8 cellular contexts compared by ENCODE assay signal in the genomic region with DNA sequence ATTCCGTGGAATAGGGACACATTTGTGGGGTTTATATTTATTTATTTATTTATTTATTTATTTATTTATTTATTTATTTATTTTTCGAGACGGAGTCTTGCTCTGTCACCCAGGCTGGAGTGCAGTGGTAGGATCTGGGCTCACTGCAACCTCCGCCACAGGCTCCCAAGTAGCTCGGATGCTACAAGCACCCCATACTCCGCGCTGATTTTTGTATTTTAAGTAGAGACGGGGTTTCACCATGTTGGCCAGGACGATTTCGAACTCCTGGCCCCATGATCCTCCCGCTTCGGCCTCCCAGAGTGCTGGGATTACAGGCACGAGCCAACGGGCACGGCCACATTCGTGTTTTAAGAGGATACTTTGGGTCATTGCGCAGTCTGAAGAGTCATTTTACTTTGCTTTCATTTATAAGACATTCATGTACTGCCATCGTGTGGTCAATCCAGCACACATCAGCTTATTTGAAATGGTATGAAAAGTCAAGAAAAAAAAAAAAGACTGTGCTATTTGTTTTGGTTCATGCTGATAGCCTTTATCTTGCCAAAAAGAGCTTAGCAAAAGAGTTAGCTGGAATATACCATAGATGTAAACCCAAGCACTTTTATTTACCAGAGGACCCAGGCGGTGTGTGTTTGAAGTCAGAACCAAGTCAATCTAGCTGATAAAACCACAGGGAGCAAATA.
A peak's percentile ranks its signal among the peaks of the same experiment; 100 is the strongest.
DNase-seq lines count a peak whose midpoint lies in the region; ATAC-seq, FAIRE-seq and TF ChIP-seq lines count a peak whose summit lies in the region.
"Not testable (repeated sequence)": the region's sequence is repeated elsewhere in the genome, so short reads cannot be mapped to it uniquely, and the experiment has no call there.

No MANE protein-coding gene starts in this region.

- H3K79me2 ChIP-seq in H1 (ENCODE audit: control insufficient read depth in 1 of 2, insufficient read depth in 2 of 2, low read length in 2 of 2); keratinocyte (ENCODE audit: control insufficient read depth, insufficient read depth, low read length): not testable (repeated sequence)

- not testable (repeated sequence) for H4K20me1 ChIP-seq in H1 (replicated peaks in 1 of 2; ENCODE audit: control insufficient read depth in 1 of 2, insufficient read depth in 2 of 2, low read length in 2 of 2); keratinocyte (ENCODE audit: control insufficient read depth, extremely low read depth, insufficient read depth, low read length)

- not testable (repeated sequence) for H3K4ac ChIP-seq in H1 (replicated peaks; ENCODE audit: insufficient read length, low read depth, low read length)

- not testable (repeated sequence) for H3K56ac ChIP-seq in H1 (replicated peaks; ENCODE audit: insufficient read length, low read depth, low read length)

- not testable (repeated sequence) for H4K5ac ChIP-seq in H1 (ENCODE audit: insufficient read length, low read depth, low read length)

- not testable (repeated sequence) for H3K4me1 ChIP-seq in H1 (replicated peaks in 1 of 4; ENCODE audit: control insufficient read depth in 3 of 4, insufficient read depth in 4 of 4, low read length in 3 of 4); keratinocyte (ENCODE audit: control insufficient read depth, extremely low read depth, insufficient read depth, low read length)

- CTCF ChIA-PET in CD4-positive, alpha-beta T cell (lab: Charles Lee): not testable (repeated sequence)
- CTCF ChIA-PET in H1 (lab: Charles Lee; ENCODE audit: partially characterized antibody): interaction anchor here (0.6 to 0.8 kb wide), 4 partner anchors 95 to 492 kb away, joined by 3 to 4 read pairs (median 3); no protein-coding TSS in a partner anchor

- intact Hi-C loops in CD4-positive, alpha-beta T cell (cut with DNase I, micrococcal nuclease): loop anchor here in 1 of 2 experiments (10.0 kb wide), 1 partner anchor 1978 kb away; no protein-coding TSS in a partner anchor

- H3K4me3 ChIP-seq in H1 (ENCODE audit: extremely low read depth in 1 of 4, insufficient read depth in 2 of 4, low read depth in 3 of 4, low read length in 4 of 4); keratinocyte (ENCODE audit: control insufficient read depth in 2 of 3, extremely low read depth in 1 of 3, insufficient read depth in 2 of 3, low read depth in 1 of 3, low read length in 3 of 3): not testable (repeated sequence)
- H3K4me3 ChIP-seq in skeletal muscle cell (ENCODE audit: low read depth, low read length): peak overlapping the region; percentile 25

- H3K9me1 ChIP-seq in keratinocyte (ENCODE audit: control insufficient read depth, extremely low read depth, insufficient read depth, low read length): not testable (repeated sequence)

- H3K9ac ChIP-seq in H1 (replicated peaks in 1 of 4; ENCODE audit: extremely low read depth in 1 of 4, low read depth in 3 of 4, low read length in 3 of 4); keratinocyte (ENCODE audit: control insufficient read depth, extremely low read depth, insufficient read depth, low read length): not testable (repeated sequence)

- H3K9me3 Mint-ChIP-seq in CD4-positive, alpha-beta T cell: not testable (repeated sequence)

- not testable (repeated sequence) for H3K79me1 ChIP-seq in H1 (ENCODE audit: low read depth, low read length)

- not testable (repeated sequence) for H2BK12ac ChIP-seq in H1 (ENCODE audit: low read depth, low read length)

- TF ChIP-seq POLR2A in H1 (IDR thresholded peaks at IDR 0.05; ENCODE audit: control extremely low read depth in 1 of 2, low read depth in 2 of 2, low read length in 2 of 2): not testable (repeated sequence)

- H4K91ac ChIP-seq in H1 (replicated peaks; ENCODE audit: insufficient read length, low read length): not testable (repeated sequence)

- not testable (repeated sequence) for H2BK120ac ChIP-seq in H1 (replicated peaks; ENCODE audit: low read depth, low read length)

- TF ChIP-seq EP300 in H1 (IDR thresholded peaks at IDR 0.05; ENCODE audit: borderline replicate concordance in 1 of 2, low read depth in 2 of 2, low read length in 2 of 2): not testable (repeated sequence)

- not testable (repeated sequence) for H3K27ac Mint-ChIP-seq in CD4-positive, alpha-beta T cell

- H2BK15ac ChIP-seq in H1 (ENCODE audit: low read length): not testable (repeated sequence)

- not testable (repeated sequence) for H3K18ac ChIP-seq in H1 (ENCODE audit: extremely low read depth, low read length)

- not testable (repeated sequence) for TF ChIP-seq CTCF in CD4-positive, alpha-beta T cell (IDR thresholded peaks at IDR 0.05)
- TF ChIP-seq CTCF in H1 (IDR thresholded peaks at IDR 0.05; ENCODE audit: control extremely low read depth in 1 of 3, insufficient read depth in 1 of 3, low read depth in 1 of 3, low read length in 3 of 3) (peak in 1 of 3 experiments; percentile 22; a peak in 1 of 4 replicates), keratinocyte (optimal IDR thresholded peaks at IDR 0.05 in 1 of 3, IDR thresholded peaks at IDR 0.05 in 1 of 3, conservative IDR thresholded peaks at IDR 0.05 in 1 of 3; ENCODE audit: extremely low read depth in 1 of 3, insufficient read depth in 2 of 3, low read length in 3 of 3) (peak in 1 of 3 experiments; percentile 22)

- POLR2A ChIA-PET in CD4-positive, alpha-beta T cell (lab: Charles Lee): not testable (repeated sequence)
- POLR2A ChIA-PET in H1 (lab: Charles Lee; ENCODE audit: partially characterized antibody): interaction anchor here (0.7 kb wide), 1 partner anchor 116 kb away, joined by 3 read pairs; no protein-coding TSS in a partner anchor

- H2AK5ac ChIP-seq in H1 (ENCODE audit: low read depth, low read length): not testable (repeated sequence)

- dilution Hi-C loops in keratinocyte (cut with MboI; ENCODE audit: extremely low pct_ligation_motif_present, low sequenced_read_pairs): not testable (repeated sequence)

- H2BK20ac ChIP-seq in H1 (ENCODE audit: low read length): not testable (repeated sequence)

- not testable (repeated sequence) for H3K9me3 ChIP-seq in CD4-positive, alpha-beta T cell (ENCODE audit: control insufficient read depth, low read length); H1 (ENCODE audit: insufficient read depth in 2 of 2, low read depth in 1 of 2, low read length in 1 of 2); keratinocyte (ENCODE audit: control insufficient read depth, low read depth, low read length)

- peak; percentile 34 for ATAC-seq in CD4-positive, alpha-beta T cell (ENCODE audit: poor library complexity)
- ATAC-seq in GM19351 (IDR thresholded peaks at IDR 0.05; ENCODE audit: unreplicated experiment): peak; percentile 97
- ATAC-seq in HG03060 (IDR thresholded peaks at IDR 0.05; ENCODE audit: low read depth, unreplicated experiment): peak; percentile 62

- not testable (repeated sequence) for H3K14ac ChIP-seq in H1 (ENCODE audit: insufficient read length)

- H2AFZ ChIP-seq in H1 (ENCODE audit: low read length): not testable (repeated sequence)
- H2AFZ ChIP-seq in keratinocyte (ENCODE audit: control insufficient read depth, low read length): peak overlapping the region; percentile 43

- H3K4me3 Mint-ChIP-seq in CD4-positive, alpha-beta T cell: not testable (repeated sequence)

- DNase-seq in CD4-positive, alpha-beta T cell; keratinocyte (ENCODE audit: low read depth, low spot score): not testable (repeated sequence)
- DNase-seq in NCI-H1694 treated with DMSO at 0.1 percent for 48 hours (lab: John Stamatoyannopoulos, UW): peak; percentile 13
- peak; percentile 40 for DNase-seq in SW480 (ENCODE audit: low spot score)
- DNase-seq in H1 (ENCODE audit: low read depth in 1 of 2, low spot score in 2 of 2): peak; percentile 9 to 57
- DNase-seq in skeletal muscle cell (ENCODE audit: low read depth): peak; percentile 8

- not testable (repeated sequence) for H3K23me2 ChIP-seq in H1 (ENCODE audit: low read depth, low read length)

- H3K27ac ChIP-seq in CD4-positive, alpha-beta T cell (ENCODE audit: low read depth, low read length); H1 (ENCODE audit: low read depth, low read length); keratinocyte (ENCODE audit: control insufficient read depth, insufficient read depth, low read length): not testable (repeated sequence)

- FAIRE-seq in H1 (lab: Jason Lieb, UNC) (peak; percentile 98), keratinocyte (lab: Jason Lieb, UNC) (peak; percentile 88)

- H3K4me2 ChIP-seq in H1 (ENCODE audit: insufficient read depth in 1 of 2, low read depth in 2 of 2, low read length in 2 of 2) (peak overlapping the region in 1 of 2 experiments; percentile 41; a peak in 1 of 4 replicates), keratinocyte (ENCODE audit: control insufficient read depth, extremely low read depth, insufficient read depth, low read depth, low read length) (peak overlapping the region; percentile 49)

- H3K27me3 Mint-ChIP-seq in CD4-positive, alpha-beta T cell: not testable (repeated sequence)

- 56% methylated on average over 19 of the region's 19 CpGs; no CpG with 5 or more reads in 1 of the 2 experiments for WGBS in H1 (ENCODE audit: extremely low coverage in 1 of 2, insufficient coverage in 1 of 2, insufficient read length in 1 of 2, insufficient replicate concordance in 2 of 2, low coverage in 1 of 2, low lambda C conversion rate in 2 of 2, missing lambda C conversion rate in 1 of 2), 2 experiments

- H3K36me3 Mint-ChIP-seq in CD4-positive, alpha-beta T cell (ENCODE audit: low read depth): not testable (repeated sequence)

- not testable (repeated sequence) for H3K36me3 ChIP-seq in H1 (ENCODE audit: control insufficient read depth in 2 of 4, insufficient read depth in 4 of 4, low read length in 3 of 4); keratinocyte (ENCODE audit: control insufficient read depth in 2 of 2, extremely low read depth in 1 of 2, insufficient read depth in 2 of 2, low read length in 2 of 2)

- H3K27me3 ChIP-seq in CD4-positive, alpha-beta T cell (ENCODE audit: control insufficient read depth, insufficient read depth, low read length); H1 (replicated peaks in 1 of 4; ENCODE audit: control insufficient read depth in 3 of 4, extremely low read depth in 1 of 4, insufficient read depth in 3 of 4, low read length in 3 of 4); keratinocyte (ENCODE audit: control insufficient read depth, extremely low read depth, insufficient read depth, low read length): not testable (repeated sequence)

- not testable (repeated sequence) for H3K4me1 Mint-ChIP-seq in CD4-positive, alpha-beta T cell (ENCODE audit: low read depth)

- H2BK5ac ChIP-seq in H1 (ENCODE audit: low read depth, low read length): not testable (repeated sequence)

- TF ChIP-seq RAD21 in H1 (IDR thresholded peaks at IDR 0.05 in 1 of 2, conservative IDR thresholded peaks at IDR 0.05 in 1 of 2; ENCODE audit: low read depth in 2 of 2, low read length in 2 of 2): peak; percentile 44 to 51

- H4K8ac ChIP-seq in H1 (ENCODE audit: extremely low read depth, insufficient read depth, low read length): not testable (repeated sequence)

- not testable (repeated sequence) for H3K23ac ChIP-seq in H1 (ENCODE audit: insufficient read length)

Comparison
In these comparisons a context has a peak if more than half of its experiments do, and no peak if none do; other contexts are left out.
1. ATAC-seq: peak in every context shown above with its lines; median percentile 97 in GM19351; 62 in HG03060; 34 in CD4-positive, alpha-beta T cell.